In the genomic region with DNA sequence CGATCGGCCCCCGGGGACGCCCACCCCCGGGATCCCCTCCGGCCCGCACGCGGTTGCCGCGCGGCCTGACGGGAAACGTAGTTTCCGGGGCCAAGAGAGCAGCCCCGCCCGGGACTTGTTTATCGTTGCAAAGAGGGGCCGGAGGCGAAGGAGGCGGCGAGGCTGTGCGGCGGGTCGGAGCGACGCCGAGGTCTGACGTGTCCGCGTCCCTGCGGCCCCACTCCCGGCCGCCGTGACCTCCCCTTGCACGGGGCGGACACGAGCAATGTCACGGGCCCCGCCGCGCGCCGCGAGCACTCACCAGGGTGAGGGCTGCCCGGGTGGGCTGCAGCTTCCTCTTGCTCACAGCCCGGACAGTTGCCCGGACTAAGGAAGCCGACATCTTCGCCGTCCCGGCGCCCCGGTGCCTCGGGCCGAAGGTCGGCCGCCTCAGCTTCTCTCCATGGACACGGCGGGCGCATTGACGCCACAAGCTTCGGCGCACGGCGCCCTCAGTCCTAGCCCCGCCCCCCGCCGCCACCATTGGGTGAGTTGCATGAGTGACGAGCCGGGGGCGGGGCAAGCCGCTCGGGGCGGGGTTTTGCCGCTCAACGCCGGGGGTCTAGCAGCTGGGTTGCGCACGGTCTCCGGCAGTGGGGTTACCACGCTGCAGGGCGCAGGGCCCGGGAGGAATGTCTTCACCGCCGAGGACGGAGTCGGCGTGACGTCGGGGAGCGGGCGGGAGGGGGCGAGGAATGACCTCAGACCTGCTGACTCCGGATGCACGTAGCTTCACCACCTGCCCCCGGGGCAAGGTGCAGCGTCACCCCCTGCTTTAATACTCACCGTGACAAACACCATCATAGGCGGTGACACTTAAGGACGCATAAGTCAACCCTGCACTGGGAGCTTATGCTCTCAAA, we compare ENCODE assay signal across 1 cellular context.
TF ChIP-seq lines count a peak whose summit lies in the region.

Gene ISCA1 (minus strand): TSS at position 462 of the 902 bp plus-strand sequence. CDS start 80 bp downstream, at position 382.

TF ChIP-seq in HepG2, 621 proteins besides CTCF, POLR2A, EP300 and RAD21 (continued from another document and continues in another):
- TF ChIP-seq HMGXB3 (CRISPR knock-in tag; IDR thresholded peaks at IDR 0.05; ENCODE audit: borderline replicate concordance) (0 out of 2 replicates have a peak, but pooled peaks have one; percentile 54), NBN (conservative IDR thresholded peaks at IDR 0.05) (no peak), ZNF512B (CRISPR knock-in tag; IDR thresholded peaks at IDR 0.05; ENCODE audit: borderline replicate concordance) (no peak), CCDC6 (CRISPR knock-in tag; IDR thresholded peaks at IDR 0.05) (peak; percentile 91), ZBTB8A (CRISPR knock-in tag; IDR thresholded peaks at IDR 0.05; ENCODE audit: borderline replicate concordance, low read depth) (0 out of 2 replicates have a peak, but pooled peaks have one; percentile 72), ZNF749 (CRISPR knock-in tag; IDR thresholded peaks at IDR 0.05; ENCODE audit: borderline replicate concordance) (no peak), ELF3 (CRISPR knock-in tag; IDR thresholded peaks at IDR 0.05) (peak; percentile 37; the same call in 1 of the 2 replicates), ZNF225 (CRISPR knock-in tag; IDR thresholded peaks at IDR 0.05) (no peak), ZNF652 (CRISPR knock-in tag; IDR thresholded peaks at IDR 0.05; ENCODE audit: borderline replicate concordance, low read depth) (no peak), ATF5 (CRISPR knock-in tag; IDR thresholded peaks at IDR 0.05; ENCODE audit: low read depth) (no peak), ZSCAN30 (CRISPR knock-in tag; IDR thresholded peaks at IDR 0.05) (no peak), IKZF1 (IDR thresholded peaks at IDR 0.05) (no peak), HDAC6 (IDR thresholded peaks at IDR 0.05; ENCODE audit: low read depth, low read length) (no peak), ARHGAP35 (CRISPR knock-in tag; IDR thresholded peaks at IDR 0.05; ENCODE audit: borderline replicate concordance) (peak; percentile 75), ZNF547 (CRISPR knock-in tag; IDR thresholded peaks at IDR 0.05) (0 out of 2 replicates have a peak, but pooled peaks have one; percentile 69), ZNF232 (CRISPR knock-in tag; IDR thresholded peaks at IDR 0.05; ENCODE audit: borderline replicate concordance) (no peak), STAT5B (CRISPR knock-in tag; IDR thresholded peaks at IDR 0.05) (no peak), AFF4 (CRISPR knock-in tag; IDR thresholded peaks at IDR 0.05) (no peak), ZNF713 (CRISPR knock-in tag; IDR thresholded peaks at IDR 0.05) (no peak), TOE1 (CRISPR knock-in tag; IDR thresholded peaks at IDR 0.05) (no peak), NFE2L1 (CRISPR knock-in tag; IDR thresholded peaks at IDR 0.05; ENCODE audit: borderline replicate concordance) (no peak), ZNF629 (CRISPR knock-in tag; conservative IDR thresholded peaks at IDR 0.05) (no peak), ZNF441 (CRISPR knock-in tag; IDR thresholded peaks at IDR 0.05; ENCODE audit: borderline replicate concordance) (peak; percentile 19; the same call in 1 of the 2 replicates), ZNF12 (CRISPR knock-in tag; IDR thresholded peaks at IDR 0.05) (0 out of 2 replicates have a peak, but pooled peaks have one; percentile 14), ZNF570 (CRISPR knock-in tag; IDR thresholded peaks at IDR 0.05; ENCODE audit: borderline replicate concordance) (no peak), BHLHE40 (IDR thresholded peaks at IDR 0.05; ENCODE audit: low read length) (no peak), ZNF569 (CRISPR knock-in tag; IDR thresholded peaks at IDR 0.05; ENCODE audit: borderline replicate concordance) (no peak)
- TF ChIP-seq, protein P1, sequence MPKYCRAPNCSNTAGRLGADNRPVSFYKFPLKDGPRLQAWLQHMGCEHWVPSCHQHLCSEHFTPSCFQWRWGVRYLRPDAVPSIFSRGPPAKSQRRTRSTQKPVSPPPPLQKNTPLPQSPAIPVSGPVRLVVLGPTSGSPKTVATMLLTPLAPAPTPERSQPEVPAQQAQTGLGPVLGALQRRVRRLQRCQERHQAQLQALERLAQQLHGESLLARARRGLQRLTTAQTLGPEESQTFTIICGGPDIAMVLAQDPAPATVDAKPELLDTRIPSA (CRISPR knock-in tag; IDR thresholded peaks at IDR 0.05; ENCODE audit: borderline replicate concordance): no peak; the same call in 1 of the 2 replicates
- TF ChIP-seq, protein P2, sequence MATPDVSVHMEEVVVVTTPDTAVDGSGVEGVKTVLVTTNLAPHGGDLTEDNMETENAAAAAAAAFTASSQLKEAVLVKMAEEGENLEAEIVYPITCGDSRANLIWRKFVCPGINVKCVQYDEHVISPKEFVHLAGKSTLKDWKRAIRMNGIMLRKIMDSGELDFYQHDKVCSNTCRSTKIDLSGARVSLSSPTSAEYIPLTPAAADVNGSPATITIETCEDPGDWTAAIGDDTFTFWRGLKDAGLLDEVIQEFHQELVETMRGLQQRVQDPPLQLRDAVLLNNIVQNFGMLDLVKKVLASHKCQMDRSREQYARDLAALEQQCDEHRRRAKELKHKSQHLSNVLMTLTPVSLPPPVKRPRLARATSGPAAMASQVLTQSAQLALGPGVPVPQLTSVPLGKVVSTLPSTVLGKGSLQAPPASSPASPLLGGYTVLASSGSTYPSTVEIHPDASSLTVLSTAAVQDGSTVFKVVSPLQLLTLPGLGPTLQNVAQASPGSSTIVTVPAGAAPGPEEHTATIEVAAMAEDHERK (CRISPR knock-in tag; IDR thresholded peaks at IDR 0.05; ENCODE audit: low read depth): no peak; the same call in none of the 2 replicates
- TF ChIP-seq, protein P3, sequence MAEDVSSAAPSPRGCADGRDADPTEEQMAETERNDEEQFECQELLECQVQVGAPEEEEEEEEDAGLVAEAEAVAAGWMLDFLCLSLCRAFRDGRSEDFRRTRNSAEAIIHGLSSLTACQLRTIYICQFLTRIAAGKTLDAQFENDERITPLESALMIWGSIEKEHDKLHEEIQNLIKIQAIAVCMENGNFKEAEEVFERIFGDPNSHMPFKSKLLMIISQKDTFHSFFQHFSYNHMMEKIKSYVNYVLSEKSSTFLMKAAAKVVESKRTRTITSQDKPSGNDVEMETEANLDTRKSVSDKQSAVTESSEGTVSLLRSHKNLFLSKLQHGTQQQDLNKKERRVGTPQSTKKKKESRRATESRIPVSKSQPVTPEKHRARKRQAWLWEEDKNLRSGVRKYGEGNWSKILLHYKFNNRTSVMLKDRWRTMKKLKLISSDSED (CRISPR knock-in tag; IDR thresholded peaks at IDR 0.05): no peak
